8 cellular contexts compared by ENCODE assay signal in genomic region chr1:19882111-19883071, GRCh38. TPM values are rescaled to one million over a fixed set of nuclear protein-coding genes. Genes with fewer than 3 reads are reported as not detected.
DNase-seq lines count a peak whose midpoint lies in the region; ATAC-seq and TF ChIP-seq lines count a peak whose summit lies in the region.

OTUD3 (plus strand) TSS chr1:19882395; CDS start chr1:19882514, 119 bp downstream.

- peak; percentile 98 for TF ChIP-seq CTCF in osteoblast (IDR thresholded peaks at IDR 0.05; ENCODE audit: extremely low read depth, low read depth, low read length)

- H3K27me3 ChIP-seq in osteoblast (ENCODE audit: insufficient read depth, low read length) (peaks cover 16% of the 10 kb centered on the region), thymus (ENCODE audit: control insufficient read depth, insufficient read depth) (no peaks in the 10 kb centered on the region)

- H3K36me3 Mint-ChIP-seq in activated naive CD4-positive, alpha-beta T cell treated with anti-CD3 and anti-CD28 coated beads, Interleukin-2, amount 50 U/mL, for 72 hours, result peaks cover 2 to 4% of the 10 kb centered on the region in 2 donors

- H3K79me2 ChIP-seq in osteoblast (ENCODE audit: insufficient read depth, low read length), result peaks cover 46% of the 10 kb centered on the region

- H3K4me3 ChIP-seq in osteoblast (ENCODE audit: insufficient read depth, low read length) (peak within 1 kb of the TSS; percentile 97), thymus (ENCODE audit: low read length) (peak within 1 kb of the TSS; percentile 99)

- WGBS in thymus, result under 1% methylated on average over 97 of the region's 97 CpGs

- peak within 1 kb of the TSS; percentile 48 for H3K27ac ChIP-seq in osteoblast (ENCODE audit: low read depth, low read length)
- peak within 1 kb of the TSS; percentile 95 for H3K27ac ChIP-seq in thymus (ENCODE audit: low read depth)

- H3K4me2 ChIP-seq in osteoblast (ENCODE audit: insufficient read depth, low read length), result peak within 1 kb of the TSS; percentile 92

- H3K4me1 ChIP-seq in osteoblast (ENCODE audit: insufficient read depth, low read length) (peaks cover 22% of the 10 kb centered on the region), thymus (ENCODE audit: control insufficient read depth, insufficient read depth, low read length) (peaks cover 14% of the 10 kb centered on the region)

- H3K9me3 ChIP-seq in osteoblast (ENCODE audit: low read depth, low read length) (no peaks in the 10 kb centered on the region), thymus (ENCODE audit: control insufficient read depth) (no peaks in the 10 kb centered on the region)

- TF ChIP-seq POLR2A in GM10847 (IDR thresholded peaks at IDR 0.05; ENCODE audit: extremely low read depth, insufficient read length), result peak; percentile 78

- H4K20me1 ChIP-seq in osteoblast (ENCODE audit: insufficient read depth, low read length), result peaks cover 37% of the 10 kb centered on the region

- peaks cover 4% of the 10 kb centered on the region for H3K36me3 ChIP-seq in osteoblast (ENCODE audit: insufficient read depth, low read length)
- H3K36me3 ChIP-seq in thymus (ENCODE audit: control insufficient read depth, insufficient read depth), result no peaks in the 10 kb centered on the region

- peak; percentile 92 for ATAC-seq in HG02610 (IDR thresholded peaks at IDR 0.05; ENCODE audit: unreplicated experiment)
- peak; percentile 96 for ATAC-seq in SK-N-SH treated with all-trans-retinoic acid at 6 μM for 48 hours
- ATAC-seq in activated naive CD4-positive, alpha-beta T cell treated with anti-CD3 and anti-CD28 coated beads, Interleukin-2, amount 50 U/mL, for 72 hours, result peak; percentile 97

- DNase-seq in NCI-H1092 (lab: John Stamatoyannopoulos, UW) (peak; percentile 99), glomerular visceral epithelial cell (ENCODE audit: extremely low spot score) (peak; percentile 97), osteoblast (ENCODE audit: insufficient read length, low spot score, missing footprints) (peak; percentile 99)
- DNase-seq in activated naive CD4-positive, alpha-beta T cell treated with anti-CD3 and anti-CD28 coated beads, Interleukin-2, amount 50 U/mL, for 72 hours (ENCODE audit: low spot score in 2 of 2), result peak; percentile 94 to 96

- peak within 1 kb of the TSS; percentile 90 to 91 for H3K27ac Mint-ChIP-seq in activated naive CD4-positive, alpha-beta T cell treated with anti-CD3 and anti-CD28 coated beads, Interleukin-2, amount 50 U/mL, for 72 hours

- H2AFZ ChIP-seq in osteoblast (ENCODE audit: low read length), result peak within 1 kb of the TSS; percentile 95

- no peaks in the 10 kb centered on the region for H3K9me3 Mint-ChIP-seq in activated naive CD4-positive, alpha-beta T cell treated with anti-CD3 and anti-CD28 coated beads, Interleukin-2, amount 50 U/mL, for 72 hours

TF ChIP-seq in SK-N-SH treated with all-trans-retinoic acid at 6 μM for 48 hours, 23 proteins besides CTCF, POLR2A, EP300 and RAD21:
- TF ChIP-seq TSHZ2 (CRISPR knock-in tag; IDR thresholded peaks at IDR 0.05) (no peak), BACH2 (CRISPR knock-in tag; IDR thresholded peaks at IDR 0.05; ENCODE audit: borderline replicate concordance) (no peak), TCF4 (CRISPR knock-in tag; IDR thresholded peaks at IDR 0.05; ENCODE audit: borderline replicate concordance) (no peak)

RNA-seq across cellular contexts. Expression of gene OTUD3, which starts in this region (rescaled TPM):
- 10 to 100 TPM; 11.7 to 23.2 TPM for total RNA-seq in activated naive CD4-positive, alpha-beta T cell treated with anti-CD3 and anti-CD28 coated beads, Interleukin-2, amount 50 U/mL, for 72 hours
- 4.0 and 4.1 TPM in 2 replicates for total RNA-seq in osteoblast
- 3.7 TPM for polyA plus RNA-seq in thymus

Comparison
In these comparisons a context has a peak if more than half of its experiments do, and no peak if none do; other contexts are left out.
1. Peak in every context shown above with its lines: DNase-seq, ATAC-seq, H3K4me3 ChIP-seq and H3K27ac ChIP-seq.